ENCODE assay signal across 2 cellular contexts in the genomic region with DNA sequence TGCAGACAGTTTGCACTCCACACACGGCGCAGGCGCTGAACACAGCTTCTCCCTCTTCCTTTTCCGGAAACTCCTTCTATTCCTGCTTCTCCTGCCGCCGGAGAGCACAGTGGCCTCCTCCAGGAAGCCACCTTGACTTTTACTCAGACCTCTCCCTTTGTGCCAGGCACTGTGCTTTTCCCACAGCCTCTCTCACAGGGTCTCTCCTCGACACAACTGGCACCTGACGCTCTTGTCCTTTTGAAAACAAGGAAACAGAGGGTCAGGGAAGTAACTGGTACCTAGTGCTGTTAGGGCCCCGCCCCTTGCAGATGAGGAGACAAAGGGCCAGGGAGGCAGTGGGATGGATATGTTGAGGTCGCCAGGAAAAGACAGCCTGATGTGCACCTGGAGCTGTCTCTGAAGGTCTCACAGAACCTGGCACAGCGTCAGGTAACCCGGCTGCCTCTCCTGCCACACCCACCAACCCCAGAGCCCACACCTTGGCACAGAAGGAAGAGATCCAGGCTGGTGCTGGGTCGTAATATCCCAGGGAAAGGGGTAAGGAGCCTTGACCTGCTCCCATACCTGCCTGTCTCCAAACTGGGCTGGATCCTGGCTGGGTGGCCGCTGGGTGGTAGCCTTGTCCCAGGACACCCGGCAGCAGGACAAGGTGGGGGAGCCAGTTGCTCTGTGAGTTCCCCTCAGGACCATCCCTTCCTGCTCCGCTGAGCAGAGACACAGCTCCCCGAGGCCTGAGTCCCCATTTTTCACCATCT.
A peak's percentile ranks its signal among the peaks of the same experiment; 100 is the strongest.
TF ChIP-seq lines count a peak whose summit lies in the region.

No MANE protein-coding gene starts in this region.

TF ChIP-seq in HCT116, 20 proteins besides CTCF, POLR2A, EP300 and RAD21:
- TF ChIP-seq, protein P1, sequence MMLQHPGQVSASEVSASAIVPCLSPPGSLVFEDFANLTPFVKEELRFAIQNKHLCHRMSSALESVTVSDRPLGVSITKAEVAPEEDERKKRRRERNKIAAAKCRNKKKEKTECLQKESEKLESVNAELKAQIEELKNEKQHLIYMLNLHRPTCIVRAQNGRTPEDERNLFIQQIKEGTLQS (IDR thresholded peaks at IDR 0.05) = no peak
- TF ChIP-seq ZNF274 (IDR thresholded peaks at IDR 0.05; ENCODE audit: low read depth, low read length) = no peak
- TF ChIP-seq, protein P2, sequence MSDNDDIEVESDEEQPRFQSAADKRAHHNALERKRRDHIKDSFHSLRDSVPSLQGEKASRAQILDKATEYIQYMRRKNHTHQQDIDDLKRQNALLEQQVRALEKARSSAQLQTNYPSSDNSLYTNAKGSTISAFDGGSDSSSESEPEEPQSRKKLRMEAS (IDR thresholded peaks at IDR 0.05) = no peak
- TF ChIP-seq, protein P3, sequence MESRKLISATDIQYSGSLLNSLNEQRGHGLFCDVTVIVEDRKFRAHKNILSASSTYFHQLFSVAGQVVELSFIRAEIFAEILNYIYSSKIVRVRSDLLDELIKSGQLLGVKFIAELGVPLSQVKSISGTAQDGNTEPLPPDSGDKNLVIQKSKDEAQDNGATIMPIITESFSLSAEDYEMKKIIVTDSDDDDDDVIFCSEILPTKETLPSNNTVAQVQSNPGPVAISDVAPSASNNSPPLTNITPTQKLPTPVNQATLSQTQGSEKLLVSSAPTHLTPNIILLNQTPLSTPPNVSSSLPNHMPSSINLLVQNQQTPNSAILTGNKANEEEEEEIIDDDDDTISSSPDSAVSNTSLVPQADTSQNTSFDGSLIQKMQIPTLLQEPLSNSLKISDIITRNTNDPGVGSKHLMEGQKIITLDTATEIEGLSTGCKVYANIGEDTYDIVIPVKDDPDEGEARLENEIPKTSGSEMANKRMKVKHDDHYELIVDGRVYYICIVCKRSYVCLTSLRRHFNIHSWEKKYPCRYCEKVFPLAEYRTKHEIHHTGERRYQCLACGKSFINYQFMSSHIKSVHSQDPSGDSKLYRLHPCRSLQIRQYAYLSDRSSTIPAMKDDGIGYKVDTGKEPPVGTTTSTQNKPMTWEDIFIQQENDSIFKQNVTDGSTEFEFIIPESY (IDR thresholded peaks at IDR 0.05; ENCODE audit: extremely low read depth, insufficient replicate concordance, low read length) = no peak
- TF ChIP-seq EZH2phosphoT487 (IDR thresholded peaks at IDR 0.05; ENCODE audit: borderline replicate concordance) = no peak
- no peak for TF ChIP-seq EGR1 (IDR thresholded peaks at IDR 0.05; ENCODE audit: low read depth)
- TF ChIP-seq JUND (IDR thresholded peaks at IDR 0.05) = no peak
- TF ChIP-seq ZFX (IDR thresholded peaks at IDR 0.05) = no peak
- TF ChIP-seq YY1 (IDR thresholded peaks at IDR 0.05; ENCODE audit: extremely low read depth, insufficient replicate concordance, low read depth, low read length) = no peak
- no peak for TF ChIP-seq POLR2AphosphoS5 (IDR thresholded peaks at IDR 0.05; ENCODE audit: low read depth, low read length)
- no peak for TF ChIP-seq ELF1 (IDR thresholded peaks at IDR 0.05; ENCODE audit: borderline replicate concordance, low read depth)
- no peak for TF ChIP-seq CEBPB (IDR thresholded peaks at IDR 0.05; ENCODE audit: low read depth)
- no peak for TF ChIP-seq EZH2 (IDR thresholded peaks at IDR 0.05)
- TF ChIP-seq FOSL1 (IDR thresholded peaks at IDR 0.05; ENCODE audit: low read depth) = no peak
TF ChIP-seq in HCT116: peak in this region for 0.

TF ChIP-seq in K562, 482 proteins besides CTCF, POLR2A, EP300 and RAD21:
- no peak for TF ChIP-seq LEF1 (IDR thresholded peaks at IDR 0.05)
- TF ChIP-seq, protein P4, sequence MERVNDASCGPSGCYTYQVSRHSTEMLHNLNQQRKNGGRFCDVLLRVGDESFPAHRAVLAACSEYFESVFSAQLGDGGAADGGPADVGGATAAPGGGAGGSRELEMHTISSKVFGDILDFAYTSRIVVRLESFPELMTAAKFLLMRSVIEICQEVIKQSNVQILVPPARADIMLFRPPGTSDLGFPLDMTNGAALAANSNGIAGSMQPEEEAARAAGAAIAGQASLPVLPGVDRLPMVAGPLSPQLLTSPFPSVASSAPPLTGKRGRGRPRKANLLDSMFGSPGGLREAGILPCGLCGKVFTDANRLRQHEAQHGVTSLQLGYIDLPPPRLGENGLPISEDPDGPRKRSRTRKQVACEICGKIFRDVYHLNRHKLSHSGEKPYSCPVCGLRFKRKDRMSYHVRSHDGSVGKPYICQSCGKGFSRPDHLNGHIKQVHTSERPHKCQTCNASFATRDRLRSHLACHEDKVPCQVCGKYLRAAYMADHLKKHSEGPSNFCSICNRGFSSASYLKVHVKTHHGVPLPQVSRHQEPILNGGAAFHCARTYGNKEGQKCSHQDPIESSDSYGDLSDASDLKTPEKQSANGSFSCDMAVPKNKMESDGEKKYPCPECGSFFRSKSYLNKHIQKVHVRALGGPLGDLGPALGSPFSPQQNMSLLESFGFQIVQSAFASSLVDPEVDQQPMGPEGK (CRISPR knock-in tag; IDR thresholded peaks at IDR 0.05; ENCODE audit: borderline replicate concordance) = no peak
- TF ChIP-seq SMARCA4 (IDR thresholded peaks at IDR 0.05) = no peak
- no peak for TF ChIP-seq KDM4B (IDR thresholded peaks at IDR 0.05; ENCODE audit: borderline replicate concordance in 2 of 2, low read depth in 1 of 2)
- TF ChIP-seq ELF1 (tag; IDR thresholded peaks at IDR 0.05) = no peak
- no peak for TF ChIP-seq ATF7 (IDR thresholded peaks at IDR 0.05)
- TF ChIP-seq BCOR (IDR thresholded peaks at IDR 0.05) = 0 out of 2 replicates have a peak, but pooled peaks have one; percentile 2
- peak; percentile 82 for TF ChIP-seq ZFP36 (IDR thresholded peaks at IDR 0.05; ENCODE audit: low read depth, low read length, partially characterized antibody)
- no peak for TF ChIP-seq ZNF830 (CRISPR knock-in tag; IDR thresholded peaks at IDR 0.05)
- TF ChIP-seq BCL6 (CRISPR knock-in tag; IDR thresholded peaks at IDR 0.05) = no peak
- no peak for TF ChIP-seq U2AF1 (optimal IDR thresholded peaks at IDR 0.05; ENCODE audit: low read depth, low read length)
- no peak for TF ChIP-seq MED1 (CRISPR knock-in tag; IDR thresholded peaks at IDR 0.05; ENCODE audit: borderline replicate concordance)
TF ChIP-seq in K562: peak in this region for 2.
